ENCODE assay signal across 18 cellular contexts in genomic region chr2:98188351-98189046, GRCh38.
DNase-seq lines count a peak whose midpoint lies in the region; TF ChIP-seq lines count a peak whose summit lies in the region.
"Had no signal": no experiment of that assay in that cellular context is flagged by ENCODE, and none has a peak within 500 bp of the region (broad histone marks: within the 10 kb centered on the region; RNA-seq: fewer than 3 reads in every experiment).

No MANE protein-coding gene starts in this region.

- H3T11ph ChIP-seq in H9 (ENCODE audit: low read length) = no peak overlapping the region

- H4K5ac ChIP-seq in H9 (ENCODE audit: insufficient read length, low read depth, low read length) = no peak overlapping the region

- H4K20me1 ChIP-seq in Loucy (ENCODE audit: insufficient read depth, low read length, poor library complexity, severe bottlenecking) (no peaks in the 10 kb centered on the region), H9 (ENCODE audit: control insufficient read depth, insufficient read depth, insufficient read length) (no peaks in the 10 kb centered on the region)

- H3K4me1 Mint-ChIP-seq in progenitor cell of endocrine pancreas (ENCODE audit: low read depth) (peaks cover 2% of the 10 kb centered on the region), H9 (peaks cover 0 to 3% of the 10 kb centered on the region in 2 experiments; a peak in 2 of 4 replicates)
- H3K4me1 Mint-ChIP-seq: activated CD4-positive, alpha-beta T cell treated with anti-CD3 and anti-CD28 coated beads for 36 hours; activated T-helper 17 cell treated with anti-CD3 and anti-CD28 coated beads, Interleukin-2, amount 50 U/mL, for 72 hours had no signal

- no peak overlapping the region for H3K18ac ChIP-seq in trophoblast cell (ENCODE audit: low read length)
- H3K18ac ChIP-seq in H9 (ENCODE audit: insufficient read length, low read depth, low read length) = no peak overlapping the region

- H3K27ac ChIP-seq in trophoblast cell (ENCODE audit: low read depth, low read length) (no peak overlapping the region), H9 (ENCODE audit: insufficient read length, low read depth, low read length) (no peak overlapping the region)
- H3K27ac ChIP-seq: ascending aorta had no signal

- H3K79me1 ChIP-seq in trophoblast cell (ENCODE audit: low read length) (no peaks in the 10 kb centered on the region), H9 (ENCODE audit: insufficient read depth, low read depth, low read length, poor library complexity, severe bottlenecking) (no peaks in the 10 kb centered on the region)

- H2AFZ ChIP-seq in Loucy (ENCODE audit: low read length) = no peak overlapping the region
- H2AFZ ChIP-seq in trophoblast cell (ENCODE audit: insufficient read depth, low read length, poor library complexity) = no peak overlapping the region
- no peak overlapping the region for H2AFZ ChIP-seq in H9 (ENCODE audit: low read length)

- H2BK5ac ChIP-seq in trophoblast cell (ENCODE audit: low read depth, low read length, poor library complexity) = no peak overlapping the region
- H2BK5ac ChIP-seq in H9 (ENCODE audit: insufficient read length, low read length) = no peak overlapping the region

- H3K4me3 ChIP-seq in Loucy (ENCODE audit: low read length, poor library complexity, severe bottlenecking) (no peak overlapping the region), choroid plexus epithelial cell (ENCODE audit: low read depth, low read length) (no peak overlapping the region), trophoblast cell (ENCODE audit: low read depth, low read length) (no peak overlapping the region)
- H3K4me3 ChIP-seq: ascending aorta had no signal

- H3K4me2 ChIP-seq in Loucy (ENCODE audit: low read depth, low read length, poor library complexity, severe bottlenecking) (no peak overlapping the region), trophoblast cell (ENCODE audit: low read length) (no peak overlapping the region), H9 (ENCODE audit: insufficient read depth, insufficient read length, low read length) (no peak overlapping the region)

- no peaks in the 10 kb centered on the region for H3F3A ChIP-seq in Loucy (ENCODE audit: low read depth)

- no peak overlapping the region for H4K8ac ChIP-seq in trophoblast cell (ENCODE audit: low read depth, low read length)
- H4K8ac ChIP-seq in H9 (replicated peaks; ENCODE audit: insufficient read length, low read depth, low read length) = no peak overlapping the region

- H3K23ac ChIP-seq in trophoblast cell (ENCODE audit: low read length) (no peak overlapping the region), H9 (ENCODE audit: insufficient read length, low read depth, low read length) (no peak overlapping the region)

- H3K14ac ChIP-seq in trophoblast cell (ENCODE audit: low read length) = no peak overlapping the region
- H3K14ac ChIP-seq in H9 (ENCODE audit: insufficient read depth, low read length) = no peak overlapping the region

- no peak overlapping the region for H4K12ac ChIP-seq in trophoblast cell (ENCODE audit: low read depth, low read length)

- no peaks in the 10 kb centered on the region for H3K27me3 ChIP-seq in Loucy (ENCODE audit: insufficient read depth, low read length, poor library complexity, severe bottlenecking)
- H3K27me3 ChIP-seq in trophoblast cell (ENCODE audit: insufficient read depth, low read length) = no peaks in the 10 kb centered on the region
- no peaks in the 10 kb centered on the region for H3K27me3 ChIP-seq in H9 (ENCODE audit: insufficient read depth, low read length)
- H3K27me3 ChIP-seq: ascending aorta had no signal

- H2BK120ac ChIP-seq in trophoblast cell (ENCODE audit: insufficient read depth, low read length, poor library complexity) (no peak overlapping the region), H9 (ENCODE audit: low read depth, low read length, poor library complexity, severe bottlenecking) (no peak overlapping the region)

- H4K91ac ChIP-seq in trophoblast cell (ENCODE audit: low read depth, low read length) (no peak overlapping the region), H9 (ENCODE audit: insufficient read length, low read depth, low read length) (no peak overlapping the region)

- H2AK5ac ChIP-seq in trophoblast cell (ENCODE audit: low read length) (no peak overlapping the region), H9 (ENCODE audit: insufficient read length, low read length) (no peak overlapping the region)

- DNase-seq in DMS53 (lab: John Stamatoyannopoulos, UW) (peak; percentile 47), DMS53 treated with DMSO at 0.1 percent for 48 hours (lab: John Stamatoyannopoulos, UW; ENCODE audit: unreplicated experiment) (no peak), choroid plexus epithelial cell (ENCODE audit: low read depth) (peak; percentile 28), trophoblast cell (peak; percentile 59 to 78), progenitor cell of endocrine pancreas (ENCODE audit: low spot score, unreplicated experiment) (no peak), H9 (no peak)
- DNase-seq in stimulated activated CD4-positive, alpha-beta T cell treated with anti-CD3 and anti-CD28 coated beads, Interleukin-15, amount 100 ng/mL, for 24 hours = no peak
- DNase-seq: 8988T; activated CD4-positive, alpha-beta T cell treated with anti-CD3 and anti-CD28 coated beads for 36 hours; effector CD8-positive, alpha-beta T cell; NCI-H146; nucleus accumbens; stimulated activated CD8-positive, alpha-beta memory T cell treated with anti-CD3 and anti-CD28 coated beads, Interleukin-4, amount 100 ng/mL, for 48 hours; T-helper 1 cell had no signal

- no peak overlapping the region for H3K56ac ChIP-seq in H9 (ENCODE audit: insufficient read length, low read depth, low read length)

- no peak overlapping the region for H3K9ac ChIP-seq in Loucy (ENCODE audit: low read depth, low read length, poor library complexity, severe bottlenecking)
- H3K9ac ChIP-seq in trophoblast cell (ENCODE audit: low read length) = no peak overlapping the region
- no peak overlapping the region for H3K9ac ChIP-seq in H9 (ENCODE audit: extremely low read depth, insufficient read length, low read length)

- no peak overlapping the region for H2BK15ac ChIP-seq in H9 (ENCODE audit: low read depth, low read length)

- no peaks in the 10 kb centered on the region for H3K36me3 Mint-ChIP-seq in progenitor cell of endocrine pancreas (ENCODE audit: insufficient read depth)
- H3K36me3 Mint-ChIP-seq in H9 (ENCODE audit: insufficient read depth in 1 of 3, low read depth in 3 of 3) = no peaks in the 10 kb centered on the region
- H3K36me3 Mint-ChIP-seq: type B pancreatic cell had no signal

- H3K9me3 Mint-ChIP-seq in progenitor cell of endocrine pancreas (ENCODE audit: low read depth) (no peaks in the 10 kb centered on the region), H9 (no peaks in the 10 kb centered on the region)
- H3K9me3 Mint-ChIP-seq: activated T-helper 17 cell treated with anti-CD3 and anti-CD28 coated beads, Interleukin-2, amount 50 U/mL, for 72 hours; type B pancreatic cell had no signal

- no peaks in the 10 kb centered on the region for H3K23me2 ChIP-seq in H9 (ENCODE audit: insufficient read length, low read depth, low read length, poor library complexity, severe bottlenecking)

- H3K4me3 Mint-ChIP-seq in progenitor cell of endocrine pancreas (ENCODE audit: low read depth) (no peak overlapping the region), H9 (no peak overlapping the region)
- H3K4me3 Mint-ChIP-seq: activated CD4-positive, alpha-beta T cell treated with anti-CD3 and anti-CD28 coated beads for 36 hours; activated T-helper 17 cell treated with anti-CD3 and anti-CD28 coated beads, Interleukin-2, amount 50 U/mL, for 72 hours; type B pancreatic cell had no signal

- H2BK12ac ChIP-seq in trophoblast cell (ENCODE audit: low read length) (no peak overlapping the region), H9 (ENCODE audit: insufficient read length, low read depth, low read length) (no peak overlapping the region)

- no peak overlapping the region for H2BK20ac ChIP-seq in H9 (ENCODE audit: low read depth, low read length, poor library complexity, severe bottlenecking)

- no peaks in the 10 kb centered on the region for H3K36me3 ChIP-seq in Loucy (ENCODE audit: insufficient read depth, low read length)
- H3K36me3 ChIP-seq in trophoblast cell (ENCODE audit: control insufficient read depth in 1 of 2, insufficient read depth in 2 of 2, low read length in 2 of 2) = no peaks in the 10 kb centered on the region
- H3K36me3 ChIP-seq: ascending aorta had no signal

- H3K9me2 ChIP-seq in Loucy (replicated peaks; ENCODE audit: low read depth, low read length) = no peaks in the 10 kb centered on the region

- 100% methylated on average over 1 of the region's 4 CpGs for WGBS in trophoblast cell (ENCODE audit: extremely low coverage, insufficient coverage, insufficient read length)
- WGBS in H9 (ENCODE audit: extremely low coverage, insufficient read length, low lambda C conversion rate) = no CpG with 5 or more reads among the region's 4 CpGs

- H3K79me2 ChIP-seq in Loucy (ENCODE audit: insufficient read depth, low read length) (no peaks in the 10 kb centered on the region), trophoblast cell (ENCODE audit: control insufficient read depth, insufficient read depth, low read length, poor library complexity) (no peaks in the 10 kb centered on the region), H9 (ENCODE audit: insufficient read depth, low read length) (no peaks in the 10 kb centered on the region)

- H3K4ac ChIP-seq in trophoblast cell (ENCODE audit: low read depth, low read length) = no peak overlapping the region
- no peak overlapping the region for H3K4ac ChIP-seq in H9 (ENCODE audit: low read depth, low read length)

- peak; percentile 24; the same call in 1 of the 2 replicates for TF ChIP-seq CTCF in Loucy (conservative IDR thresholded peaks at IDR 0.05; ENCODE audit: low read length)
- peak; percentile 21 for TF ChIP-seq CTCF in choroid plexus epithelial cell (conservative IDR thresholded peaks at IDR 0.05; ENCODE audit: low read depth, low read length)
- no peak for TF ChIP-seq CTCF in progenitor cell of endocrine pancreas (IDR thresholded peaks at IDR 0.05; ENCODE audit: unreplicated experiment)
- no peak for TF ChIP-seq CTCF in H9 (conservative IDR thresholded peaks at IDR 0.05)

- no peaks in the 10 kb centered on the region for H3K9me3 ChIP-seq in Loucy (ENCODE audit: insufficient read depth, low read depth, low read length)
- H3K9me3 ChIP-seq in trophoblast cell (ENCODE audit: insufficient read depth, low read depth, low read length) = no peaks in the 10 kb centered on the region
- no peaks in the 10 kb centered on the region for H3K9me3 ChIP-seq in H9 (ENCODE audit: control insufficient read depth, low read depth, low read length)
- H3K9me3 ChIP-seq: ascending aorta had no signal

- no peaks in the 10 kb centered on the region for H3K4me1 ChIP-seq in Loucy (ENCODE audit: insufficient read depth, low read length, poor library complexity, severe bottlenecking)
- H3K4me1 ChIP-seq in trophoblast cell (ENCODE audit: control insufficient read depth in 1 of 2, insufficient read depth in 2 of 2, low read length in 2 of 2) = peaks cover 0 to 2% of the 10 kb centered on the region in 2 experiments
- H3K4me1 ChIP-seq in H9 (ENCODE audit: insufficient read depth, low read length) = peaks cover 5% of the 10 kb centered on the region

- H3K27me3 Mint-ChIP-seq in progenitor cell of endocrine pancreas (no peaks in the 10 kb centered on the region), H9 (ENCODE audit: low read depth) (no peaks in the 10 kb centered on the region)
- H3K27me3 Mint-ChIP-seq: type B pancreatic cell had no signal

- H3K27ac Mint-ChIP-seq in progenitor cell of endocrine pancreas (no peak overlapping the region), H9 (no peak overlapping the region)
- H3K27ac Mint-ChIP-seq: activated CD4-positive, alpha-beta T cell treated with anti-CD3 and anti-CD28 coated beads for 36 hours; activated T-helper 17 cell treated with anti-CD3 and anti-CD28 coated beads, Interleukin-2, amount 50 U/mL, for 72 hours; type B pancreatic cell had no signal

Comparison
In these comparisons a context has a peak if more than half of its experiments do, and no peak if none do; other contexts are left out.
1. DNase-seq: peak in DMS53 (single experiment), choroid plexus epithelial cell (single experiment) and trophoblast cell (2 of 2); none in DMS53 treated with DMSO at 0.1 percent for 48 hours (single experiment), stimulated activated CD4-positive, alpha-beta T cell treated with anti-CD3 and anti-CD28 coated beads, Interleukin-15, amount 100 ng/mL, for 24 hours (single experiment), progenitor cell of endocrine pancreas (single experiment) and H9 (single experiment).
2. CTCF ChIP-seq: peak in Loucy (single experiment) and choroid plexus epithelial cell (single experiment); none in progenitor cell of endocrine pancreas (single experiment) and H9 (single experiment).